Comparison of ENCODE assay signal across 8 cellular contexts in the genomic region with DNA sequence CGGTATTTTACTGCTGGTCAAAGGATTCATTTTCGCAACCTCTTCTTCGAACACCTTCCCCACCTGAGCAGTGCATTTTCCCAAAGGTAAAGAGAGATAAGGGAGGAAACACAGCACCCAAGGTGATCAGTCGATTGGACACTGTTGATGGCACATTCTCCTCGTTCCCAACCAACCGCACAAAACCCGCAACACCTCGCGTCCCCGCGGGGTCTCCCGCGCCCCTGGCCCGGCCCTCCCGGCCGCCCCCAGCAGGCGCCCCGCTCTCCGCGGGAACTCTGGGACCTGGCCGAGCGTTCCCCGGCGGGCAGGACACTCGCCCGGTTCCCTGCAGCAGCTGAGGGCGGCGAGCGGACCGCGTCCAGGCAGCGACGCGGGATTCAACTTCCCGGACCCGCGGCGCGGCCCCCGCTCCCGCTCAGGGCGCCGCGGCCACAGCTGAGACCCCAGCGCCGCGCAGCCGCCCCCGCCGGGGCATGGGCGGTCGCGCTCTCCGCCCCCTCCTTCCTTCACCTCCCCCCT. TPM values are rescaled to one million over a fixed set of nuclear protein-coding genes. Genes with fewer than 3 reads are reported as not detected.
DNase-seq lines count a peak whose midpoint lies in the region; ATAC-seq and TF ChIP-seq lines count a peak whose summit lies in the region.

No MANE protein-coding gene starts in this region.

- intact Hi-C loops in CD14-positive monocyte (cut with micrococcal nuclease): no loop called here
- intact Hi-C loops in upper lobe of right lung (cut with DNase I): no loop called here

- ATAC-seq in GM19397 (IDR thresholded peaks at IDR 0.05; ENCODE audit: unreplicated experiment) (peak; percentile 30), memory B cell (ENCODE audit: low read depth) (no peak), upper lobe of right lung (peak; percentile 26)

- H3K9me3 Mint-ChIP-seq in CD14-positive monocyte (peaks cover 4 to 28% (median 19%) of the 10 kb centered on the region in 7 donors), memory B cell (peaks cover 2% of the 10 kb centered on the region)

- WGBS in HUES64: under 1% methylated on average over 54 of the region's 54 CpGs

- H3K27me3 Mint-ChIP-seq in CD14-positive monocyte (ENCODE audit: low read depth in 3 of 3) (peaks cover 46 to 72% (median 60%) of the 10 kb centered on the region in 3 donors), memory B cell (peaks cover 19% of the 10 kb centered on the region)

- DNase-seq in CD14-positive monocyte (ENCODE audit: low spot score): no peak
- DNase-seq in choroid plexus epithelial cell (ENCODE audit: low read depth): no peak
- no peak for DNase-seq in memory B cell (ENCODE audit: low spot score in 2 of 2)
- DNase-seq in upper lobe of right lung: peak; percentile 49
- DNase-seq in stimulated activated CD4-positive, alpha-beta T cell treated with anti-CD3 and anti-CD28 coated beads, Interleukin-2, amount 100 ng/mL, for 24 hours: no peak
- no peak for DNase-seq in NCI-H2196 treated with DMSO at 0.1 percent for 48 hours (lab: John Stamatoyannopoulos, UW; ENCODE audit: unreplicated experiment)

- peak overlapping the region; percentile 79 to 94 for H3K4me3 Mint-ChIP-seq in CD14-positive monocyte
- H3K4me3 Mint-ChIP-seq in memory B cell: peak overlapping the region; percentile 84

- TF ChIP-seq CTCF in CD14-positive monocyte (IDR thresholded peaks at IDR 0.05): no peak
- no peak for TF ChIP-seq CTCF in choroid plexus epithelial cell (conservative IDR thresholded peaks at IDR 0.05; ENCODE audit: low read depth, low read length)
- TF ChIP-seq CTCF in upper lobe of right lung (IDR thresholded peaks at IDR 0.05): no peak

- H3K36me3 ChIP-seq in HUES64 (ENCODE audit: insufficient read depth, low read length) (no peaks in the 10 kb centered on the region), upper lobe of right lung (no peaks in the 10 kb centered on the region)

- peak overlapping the region; percentile 94 for H3K4me3 ChIP-seq in HUES64 (ENCODE audit: low read length)
- peak overlapping the region; percentile 86 for H3K4me3 ChIP-seq in choroid plexus epithelial cell (ENCODE audit: low read depth, low read length)
- peak overlapping the region; percentile 56 for H3K4me3 ChIP-seq in upper lobe of right lung

- peaks cover 2 to 8% of the 10 kb centered on the region in 2 donors for H3K36me3 Mint-ChIP-seq in CD14-positive monocyte
- peaks cover 2% of the 10 kb centered on the region for H3K36me3 Mint-ChIP-seq in memory B cell

- no peaks in the 10 kb centered on the region for H3K9me3 ChIP-seq in HUES64 (ENCODE audit: insufficient read depth, low read depth, low read length)
- H3K9me3 ChIP-seq in upper lobe of right lung: no peaks in the 10 kb centered on the region

- peak overlapping the region; percentile 63 for H3K9ac ChIP-seq in HUES64 (ENCODE audit: low read depth, low read length)

- H3K4me1 Mint-ChIP-seq in CD14-positive monocyte (peaks cover 21% of the 10 kb centered on the region), memory B cell (peaks cover 8% of the 10 kb centered on the region)

- peak overlapping the region; percentile 48; the same call in 1 of the 2 replicates for H3K27ac ChIP-seq in HUES64 (ENCODE audit: low read depth, low read length)
- H3K27ac ChIP-seq in upper lobe of right lung: no peak overlapping the region

- H3K27me3 ChIP-seq in HUES64 (ENCODE audit: insufficient read depth, low read length): peaks cover 41% of the 10 kb centered on the region
- peaks cover 41% of the 10 kb centered on the region for H3K27me3 ChIP-seq in upper lobe of right lung

- H3K27ac Mint-ChIP-seq in CD14-positive monocyte (no peak overlapping the region), memory B cell (no peak overlapping the region)

- H3K4me1 ChIP-seq in HUES64 (ENCODE audit: insufficient read depth, low read length): peaks cover 9% of the 10 kb centered on the region
- H3K4me1 ChIP-seq in upper lobe of right lung: peaks cover 16% of the 10 kb centered on the region

RNA-seq across cellular contexts. Expression of gene RGS17, which starts 0.5 kb away (rescaled TPM):
- polyA plus RNA-seq in CD14-positive monocyte: not detected
- polyA plus RNA-seq in HUES64 (2013, experiment 1 of 2): 3.2 TPM
- polyA plus RNA-seq in HUES64 (2013, experiment 2 of 2): 3.6 TPM
- total RNA-seq in upper lobe of right lung: 0.26 TPM
